In genomic region chr21:26587621-26588260, GRCh38 we compare ENCODE assay signal across 13 cellular contexts. TPM values are rescaled to one million over a fixed set of nuclear protein-coding genes. Genes with fewer than 3 reads are reported as not detected.
DNase-seq lines count a peak whose midpoint lies in the region; ATAC-seq and TF ChIP-seq lines count a peak whose summit lies in the region.
"Had no signal": no experiment of that assay in that cellular context is flagged by ENCODE, and none has a peak within 500 bp of the region (broad histone marks: within the 10 kb centered on the region; RNA-seq: fewer than 3 reads in every experiment).

No MANE protein-coding gene starts in this region.

- no peaks in the 10 kb centered on the region for H3K36me3 Mint-ChIP-seq in osteocyte (ENCODE audit: unreplicated experiment)

- TF ChIP-seq CTCF in fibroblast of mammary gland (conservative IDR thresholded peaks at IDR 0.05; ENCODE audit: control insufficient read depth, insufficient read depth, low read depth, low read length) (no peak), osteocyte (IDR thresholded peaks at IDR 0.05) (no peak)

- no peaks in the 10 kb centered on the region for H3K27me3 Mint-ChIP-seq in osteocyte (ENCODE audit: unreplicated experiment)

- peak overlapping the region; percentile 56 for H3K27ac Mint-ChIP-seq in osteocyte (ENCODE audit: unreplicated experiment)
- H3K27ac Mint-ChIP-seq: activated naive CD4-positive, alpha-beta T cell treated with anti-CD3 and anti-CD28 coated beads for 36 hours had no signal

- peaks cover 12% of the 10 kb centered on the region for H3K4me1 Mint-ChIP-seq in osteocyte (ENCODE audit: unreplicated experiment)

- ATAC-seq in HG03571 (IDR thresholded peaks at IDR 0.05; ENCODE audit: unreplicated experiment), result no peak

- H3K4me3 Mint-ChIP-seq in osteocyte (ENCODE audit: unreplicated experiment), result peak overlapping the region; percentile 43
- H3K4me3 Mint-ChIP-seq: activated naive CD4-positive, alpha-beta T cell treated with anti-CD3 and anti-CD28 coated beads for 36 hours had no signal

- peak; percentile 32 for DNase-seq in EH (ENCODE audit: low read depth)
- DNase-seq in RPMI7951 (ENCODE audit: low read depth), result peak; percentile 44
- peak; percentile 89 for DNase-seq in fibroblast of mammary gland (ENCODE audit: low read depth)
- no peak for DNase-seq in osteocyte (ENCODE audit: extremely low spot score, unreplicated experiment)
- DNase-seq in stimulated activated CD4-positive, alpha-beta T cell treated with anti-CD3 and anti-CD28 coated beads, Interleukin-1b, Interleukin-23, amount 100 ng/mL, for 48 hours, result no peak
- no peak for DNase-seq in activated T-cell treated with anti-CD3 and anti-CD28 coated beads, Interleukin-2, amount 50 U/mL, for 48 hours
- no peak for DNase-seq in NCI-H187 (lab: John Stamatoyannopoulos, UW)
- DNase-seq: activated CD4-positive, CD25-positive, alpha-beta regulatory T cell treated with anti-CD3 and anti-CD28 coated beads, Interleukin-2, amount 50 U/mL, for 72 hours; activated naive CD4-positive, alpha-beta T cell treated with anti-CD3 and anti-CD28 coated beads for 36 hours; OCI-M1; sigmoid colon had no signal

- H3K9me3 Mint-ChIP-seq in osteocyte (ENCODE audit: unreplicated experiment), result peaks cover 4% of the 10 kb centered on the region
- H3K9me3 Mint-ChIP-seq: activated naive CD4-positive, alpha-beta T cell treated with anti-CD3 and anti-CD28 coated beads for 36 hours had no signal

- no peak overlapping the region for H3K4me3 ChIP-seq in fibroblast of mammary gland (ENCODE audit: control insufficient read depth, low read depth, low read length)
- H3K4me3 ChIP-seq: lung, sigmoid colon had no signal

RNA-seq across cellular contexts. Expression of gene CYYR1, which starts 14.7 kb away (rescaled TPM):
- not detected in 2 replicates for total RNA-seq in RPMI7951 (2014; rRNA removed; shearing (Covaris generic))
- total RNA-seq in osteocyte, result 4.7 and 6.5 TPM in 2 replicates
- total RNA-seq: activated naive CD4-positive, alpha-beta T cell treated with anti-CD3 and anti-CD28 coated beads for 36 hours had no signal

Comparison
In these comparisons a context has a peak if more than half of its experiments do, and no peak if none do; other contexts are left out.
1. DNase-seq: peak in EH (single experiment), RPMI7951 (single experiment) and fibroblast of mammary gland (single experiment); none in osteocyte (single experiment), stimulated activated CD4-positive, alpha-beta T cell treated with anti-CD3 and anti-CD28 coated beads, Interleukin-1b, Interleukin-23, amount 100 ng/mL, for 48 hours (single experiment), activated T-cell treated with anti-CD3 and anti-CD28 coated beads, Interleukin-2, amount 50 U/mL, for 48 hours (0 of 2) and NCI-H187 (0 of 2).